In genomic region chr7:128860158-128861073, GRCh38 we compare ENCODE assay signal across 1 cellular context.
TF ChIP-seq lines count a peak whose summit lies in the region.

No MANE protein-coding gene starts in this region.

TF ChIP-seq in K562, 482 proteins besides CTCF, POLR2A, EP300 and RAD21 (continued from another document and continues in another):
- TF ChIP-seq SAFB (IDR thresholded peaks at IDR 0.05; ENCODE audit: borderline replicate concordance, low read depth, low read length) (no peak), ADNP (tag; IDR thresholded peaks at IDR 0.05) (no peak), IRF2 (CRISPR knock-in tag; IDR thresholded peaks at IDR 0.05) (no peak), ARNT (IDR thresholded peaks at IDR 0.05) (peak; percentile 63 to 96; a peak in 3 of 4 replicates), TBP (optimal IDR thresholded peaks at IDR 0.05; ENCODE audit: low read depth, low read length) (peak; percentile 64), ERF (CRISPR knock-in tag; IDR thresholded peaks at IDR 0.05) (peak; percentile 64; the same call in 1 of the 2 replicates), ETS2 (tag; IDR thresholded peaks at IDR 0.05; ENCODE audit: borderline replicate concordance, poor library complexity, severe bottlenecking) (no peak), ZNF224 (CRISPR knock-in tag; IDR thresholded peaks at IDR 0.05) (no peak), FOXA1 (IDR thresholded peaks at IDR 0.05; ENCODE audit: borderline replicate concordance) (no peak), POLR2B (IDR thresholded peaks at IDR 0.05; ENCODE audit: low read depth, partially characterized antibody) (peak; percentile 85), HIVEP1 (CRISPR knock-in tag; IDR thresholded peaks at IDR 0.05) (0 out of 2 replicates have a peak, but pooled peaks have one; percentile 45), SMARCA4 (IDR thresholded peaks at IDR 0.05) (peak; percentile 98), ZNF707 (CRISPR knock-in tag; conservative IDR thresholded peaks at IDR 0.05) (0 out of 2 replicates have a peak, but pooled peaks have one; percentile 18), SP2 (IDR thresholded peaks at IDR 0.05; ENCODE audit: extremely low read depth, low read depth, low read length, poor library complexity, severe bottlenecking) (no peak), E2F5 (CRISPR knock-in tag; IDR thresholded peaks at IDR 0.05) (no peak), SNRNP70 (optimal IDR thresholded peaks at IDR 0.05; ENCODE audit: low read depth, low read length) (no peak), COPS2 (conservative IDR thresholded peaks at IDR 0.05) (no peak), SMC3 (conservative IDR thresholded peaks at IDR 0.05; ENCODE audit: insufficient read depth, low read depth, low read length) (peak; percentile 4; the same call in 1 of the 2 replicates), HOMEZ (CRISPR knock-in tag; IDR thresholded peaks at IDR 0.05) (no peak), C11orf30 (IDR thresholded peaks at IDR 0.05; ENCODE audit: low read depth) (no peak), FUS (optimal IDR thresholded peaks at IDR 0.05; ENCODE audit: low read depth, low read length) (no peak), TFE3 (CRISPR knock-in tag; IDR thresholded peaks at IDR 0.05) (no peak), TGIF2 (CRISPR knock-in tag; IDR thresholded peaks at IDR 0.05) (no peak), GATAD2A (IDR thresholded peaks at IDR 0.05) (peak; percentile 98), CBX5 (IDR thresholded peaks at IDR 0.05; ENCODE audit: borderline replicate concordance, low read depth) (peak; percentile 76; the same call in 1 of the 2 replicates), MTA2 (IDR thresholded peaks at IDR 0.05; ENCODE audit: low read depth) (peak; percentile 96), ZBTB1 (CRISPR knock-in tag; IDR thresholded peaks at IDR 0.05; ENCODE audit: borderline replicate concordance, low read depth) (no peak), ZNF449 (CRISPR knock-in tag; IDR thresholded peaks at IDR 0.05) (0 out of 2 replicates have a peak, but pooled peaks have one; percentile 42), MCM5 (IDR thresholded peaks at IDR 0.05; ENCODE audit: low read depth) (no peak), NR2C1 (IDR thresholded peaks at IDR 0.05) (peak; percentile 47; the same call in 1 of the 2 replicates), NR2C1 (tag; IDR thresholded peaks at IDR 0.05) (no peak), SNIP1 (IDR thresholded peaks at IDR 0.05; ENCODE audit: low read depth) (no peak)
- TF ChIP-seq, protein P1, sequence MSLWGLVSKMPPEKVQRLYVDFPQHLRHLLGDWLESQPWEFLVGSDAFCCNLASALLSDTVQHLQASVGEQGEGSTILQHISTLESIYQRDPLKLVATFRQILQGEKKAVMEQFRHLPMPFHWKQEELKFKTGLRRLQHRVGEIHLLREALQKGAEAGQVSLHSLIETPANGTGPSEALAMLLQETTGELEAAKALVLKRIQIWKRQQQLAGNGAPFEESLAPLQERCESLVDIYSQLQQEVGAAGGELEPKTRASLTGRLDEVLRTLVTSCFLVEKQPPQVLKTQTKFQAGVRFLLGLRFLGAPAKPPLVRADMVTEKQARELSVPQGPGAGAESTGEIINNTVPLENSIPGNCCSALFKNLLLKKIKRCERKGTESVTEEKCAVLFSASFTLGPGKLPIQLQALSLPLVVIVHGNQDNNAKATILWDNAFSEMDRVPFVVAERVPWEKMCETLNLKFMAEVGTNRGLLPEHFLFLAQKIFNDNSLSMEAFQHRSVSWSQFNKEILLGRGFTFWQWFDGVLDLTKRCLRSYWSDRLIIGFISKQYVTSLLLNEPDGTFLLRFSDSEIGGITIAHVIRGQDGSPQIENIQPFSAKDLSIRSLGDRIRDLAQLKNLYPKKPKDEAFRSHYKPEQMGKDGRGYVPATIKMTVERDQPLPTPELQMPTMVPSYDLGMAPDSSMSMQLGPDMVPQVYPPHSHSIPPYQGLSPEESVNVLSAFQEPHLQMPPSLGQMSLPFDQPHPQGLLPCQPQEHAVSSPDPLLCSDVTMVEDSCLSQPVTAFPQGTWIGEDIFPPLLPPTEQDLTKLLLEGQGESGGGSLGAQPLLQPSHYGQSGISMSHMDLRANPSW (CRISPR knock-in tag; IDR thresholded peaks at IDR 0.05) = no peak
- TF ChIP-seq, protein P2, sequence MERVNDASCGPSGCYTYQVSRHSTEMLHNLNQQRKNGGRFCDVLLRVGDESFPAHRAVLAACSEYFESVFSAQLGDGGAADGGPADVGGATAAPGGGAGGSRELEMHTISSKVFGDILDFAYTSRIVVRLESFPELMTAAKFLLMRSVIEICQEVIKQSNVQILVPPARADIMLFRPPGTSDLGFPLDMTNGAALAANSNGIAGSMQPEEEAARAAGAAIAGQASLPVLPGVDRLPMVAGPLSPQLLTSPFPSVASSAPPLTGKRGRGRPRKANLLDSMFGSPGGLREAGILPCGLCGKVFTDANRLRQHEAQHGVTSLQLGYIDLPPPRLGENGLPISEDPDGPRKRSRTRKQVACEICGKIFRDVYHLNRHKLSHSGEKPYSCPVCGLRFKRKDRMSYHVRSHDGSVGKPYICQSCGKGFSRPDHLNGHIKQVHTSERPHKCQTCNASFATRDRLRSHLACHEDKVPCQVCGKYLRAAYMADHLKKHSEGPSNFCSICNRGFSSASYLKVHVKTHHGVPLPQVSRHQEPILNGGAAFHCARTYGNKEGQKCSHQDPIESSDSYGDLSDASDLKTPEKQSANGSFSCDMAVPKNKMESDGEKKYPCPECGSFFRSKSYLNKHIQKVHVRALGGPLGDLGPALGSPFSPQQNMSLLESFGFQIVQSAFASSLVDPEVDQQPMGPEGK (CRISPR knock-in tag; IDR thresholded peaks at IDR 0.05; ENCODE audit: borderline replicate concordance) = no peak
- TF ChIP-seq, protein P3, sequence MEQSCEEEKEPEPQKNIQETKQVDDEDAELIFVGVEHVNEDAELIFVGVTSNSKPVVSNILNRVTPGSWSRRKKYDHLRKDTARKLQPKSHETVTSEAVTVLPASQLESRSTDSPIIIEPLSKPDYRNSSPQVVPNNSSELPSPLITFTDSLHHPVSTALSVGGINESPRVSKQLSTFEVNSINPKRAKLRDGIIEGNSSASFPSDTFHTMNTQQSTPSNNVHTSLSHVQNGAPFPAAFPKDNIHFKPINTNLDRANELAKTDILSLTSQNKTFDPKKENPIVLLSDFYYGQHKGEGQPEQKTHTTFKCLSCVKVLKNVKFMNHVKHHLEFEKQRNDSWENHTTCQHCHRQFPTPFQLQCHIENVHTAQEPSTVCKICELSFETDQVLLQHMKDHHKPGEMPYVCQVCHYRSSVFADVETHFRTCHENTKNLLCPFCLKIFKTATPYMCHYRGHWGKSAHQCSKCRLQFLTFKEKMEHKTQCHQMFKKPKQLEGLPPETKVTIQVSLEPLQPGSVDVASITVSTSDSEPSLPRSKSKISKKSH (CRISPR knock-in tag; IDR thresholded peaks at IDR 0.05) = no peak
- TF ChIP-seq, protein P4, sequence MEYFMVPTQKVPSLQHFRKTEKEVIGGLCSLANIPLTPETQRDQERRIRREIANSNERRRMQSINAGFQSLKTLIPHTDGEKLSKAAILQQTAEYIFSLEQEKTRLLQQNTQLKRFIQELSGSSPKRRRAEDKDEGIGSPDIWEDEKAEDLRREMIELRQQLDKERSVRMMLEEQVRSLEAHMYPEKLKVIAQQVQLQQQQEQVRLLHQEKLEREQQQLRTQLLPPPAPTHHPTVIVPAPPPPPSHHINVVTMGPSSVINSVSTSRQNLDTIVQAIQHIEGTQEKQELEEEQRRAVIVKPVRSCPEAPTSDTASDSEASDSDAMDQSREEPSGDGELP (CRISPR knock-in tag; IDR thresholded peaks at IDR 0.05; ENCODE audit: borderline replicate concordance) = peak; percentile 96
- TF ChIP-seq, protein P5, sequence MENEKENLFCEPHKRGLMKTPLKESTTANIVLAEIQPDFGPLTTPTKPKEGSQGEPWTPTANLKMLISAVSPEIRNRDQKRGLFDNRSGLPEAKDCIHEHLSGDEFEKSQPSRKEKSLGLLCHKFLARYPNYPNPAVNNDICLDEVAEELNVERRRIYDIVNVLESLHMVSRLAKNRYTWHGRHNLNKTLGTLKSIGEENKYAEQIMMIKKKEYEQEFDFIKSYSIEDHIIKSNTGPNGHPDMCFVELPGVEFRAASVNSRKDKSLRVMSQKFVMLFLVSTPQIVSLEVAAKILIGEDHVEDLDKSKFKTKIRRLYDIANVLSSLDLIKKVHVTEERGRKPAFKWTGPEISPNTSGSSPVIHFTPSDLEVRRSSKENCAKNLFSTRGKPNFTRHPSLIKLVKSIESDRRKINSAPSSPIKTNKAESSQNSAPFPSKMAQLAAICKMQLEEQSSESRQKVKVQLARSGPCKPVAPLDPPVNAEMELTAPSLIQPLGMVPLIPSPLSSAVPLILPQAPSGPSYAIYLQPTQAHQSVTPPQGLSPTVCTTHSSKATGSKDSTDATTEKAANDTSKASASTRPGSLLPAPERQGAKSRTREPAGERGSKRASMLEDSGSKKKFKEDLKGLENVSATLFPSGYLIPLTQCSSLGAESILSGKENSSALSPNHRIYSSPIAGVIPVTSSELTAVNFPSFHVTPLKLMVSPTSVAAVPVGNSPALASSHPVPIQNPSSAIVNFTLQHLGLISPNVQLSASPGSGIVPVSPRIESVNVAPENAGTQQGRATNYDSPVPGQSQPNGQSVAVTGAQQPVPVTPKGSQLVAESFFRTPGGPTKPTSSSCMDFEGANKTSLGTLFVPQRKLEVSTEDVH (IDR thresholded peaks at IDR 0.05; ENCODE audit: low read depth, partially characterized antibody) = peak; percentile 13
- TF ChIP-seq, protein P6, sequence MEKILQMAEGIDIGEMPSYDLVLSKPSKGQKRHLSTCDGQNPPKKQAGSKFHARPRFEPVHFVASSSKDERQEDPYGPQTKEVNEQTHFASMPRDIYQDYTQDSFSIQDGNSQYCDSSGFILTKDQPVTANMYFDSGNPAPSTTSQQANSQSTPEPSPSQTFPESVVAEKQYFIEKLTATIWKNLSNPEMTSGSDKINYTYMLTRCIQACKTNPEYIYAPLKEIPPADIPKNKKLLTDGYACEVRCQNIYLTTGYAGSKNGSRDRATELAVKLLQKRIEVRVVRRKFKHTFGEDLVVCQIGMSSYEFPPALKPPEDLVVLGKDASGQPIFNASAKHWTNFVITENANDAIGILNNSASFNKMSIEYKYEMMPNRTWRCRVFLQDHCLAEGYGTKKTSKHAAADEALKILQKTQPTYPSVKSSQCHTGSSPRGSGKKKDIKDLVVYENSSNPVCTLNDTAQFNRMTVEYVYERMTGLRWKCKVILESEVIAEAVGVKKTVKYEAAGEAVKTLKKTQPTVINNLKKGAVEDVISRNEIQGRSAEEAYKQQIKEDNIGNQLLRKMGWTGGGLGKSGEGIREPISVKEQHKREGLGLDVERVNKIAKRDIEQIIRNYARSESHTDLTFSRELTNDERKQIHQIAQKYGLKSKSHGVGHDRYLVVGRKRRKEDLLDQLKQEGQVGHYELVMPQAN (IDR thresholded peaks at IDR 0.05; ENCODE audit: borderline replicate concordance) = peak; percentile 59; the same call in 1 of the 2 replicates
- TF ChIP-seq, protein P7, sequence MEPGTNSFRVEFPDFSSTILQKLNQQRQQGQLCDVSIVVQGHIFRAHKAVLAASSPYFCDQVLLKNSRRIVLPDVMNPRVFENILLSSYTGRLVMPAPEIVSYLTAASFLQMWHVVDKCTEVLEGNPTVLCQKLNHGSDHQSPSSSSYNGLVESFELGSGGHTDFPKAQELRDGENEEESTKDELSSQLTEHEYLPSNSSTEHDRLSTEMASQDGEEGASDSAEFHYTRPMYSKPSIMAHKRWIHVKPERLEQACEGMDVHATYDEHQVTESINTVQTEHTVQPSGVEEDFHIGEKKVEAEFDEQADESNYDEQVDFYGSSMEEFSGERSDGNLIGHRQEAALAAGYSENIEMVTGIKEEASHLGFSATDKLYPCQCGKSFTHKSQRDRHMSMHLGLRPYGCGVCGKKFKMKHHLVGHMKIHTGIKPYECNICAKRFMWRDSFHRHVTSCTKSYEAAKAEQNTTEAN (CRISPR knock-in tag; IDR thresholded peaks at IDR 0.05) = peak; percentile 81; the same call in 1 of the 2 replicates
- TF ChIP-seq, protein P8, sequence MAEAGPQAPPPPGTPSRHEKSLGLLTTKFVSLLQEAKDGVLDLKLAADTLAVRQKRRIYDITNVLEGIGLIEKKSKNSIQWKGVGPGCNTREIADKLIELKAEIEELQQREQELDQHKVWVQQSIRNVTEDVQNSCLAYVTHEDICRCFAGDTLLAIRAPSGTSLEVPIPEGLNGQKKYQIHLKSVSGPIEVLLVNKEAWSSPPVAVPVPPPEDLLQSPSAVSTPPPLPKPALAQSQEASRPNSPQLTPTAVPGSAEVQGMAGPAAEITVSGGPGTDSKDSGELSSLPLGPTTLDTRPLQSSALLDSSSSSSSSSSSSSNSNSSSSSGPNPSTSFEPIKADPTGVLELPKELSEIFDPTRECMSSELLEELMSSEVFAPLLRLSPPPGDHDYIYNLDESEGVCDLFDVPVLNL (CRISPR knock-in tag; IDR thresholded peaks at IDR 0.05; ENCODE audit: low read depth) = no peak
